ENCODE assay signal across 1 cellular context in genomic region chr20:35284267-35284991, GRCh38.
TF ChIP-seq lines count a peak whose summit lies in the region.

Gene EIF6 (minus strand): TSS chr20:35284772. CDS start chr20:35284487, 285 bp downstream.

TF ChIP-seq in HepG2, 621 proteins besides CTCF, POLR2A, EP300 and RAD21 (continued from another document and continues in another):
- TF ChIP-seq, protein P1, sequence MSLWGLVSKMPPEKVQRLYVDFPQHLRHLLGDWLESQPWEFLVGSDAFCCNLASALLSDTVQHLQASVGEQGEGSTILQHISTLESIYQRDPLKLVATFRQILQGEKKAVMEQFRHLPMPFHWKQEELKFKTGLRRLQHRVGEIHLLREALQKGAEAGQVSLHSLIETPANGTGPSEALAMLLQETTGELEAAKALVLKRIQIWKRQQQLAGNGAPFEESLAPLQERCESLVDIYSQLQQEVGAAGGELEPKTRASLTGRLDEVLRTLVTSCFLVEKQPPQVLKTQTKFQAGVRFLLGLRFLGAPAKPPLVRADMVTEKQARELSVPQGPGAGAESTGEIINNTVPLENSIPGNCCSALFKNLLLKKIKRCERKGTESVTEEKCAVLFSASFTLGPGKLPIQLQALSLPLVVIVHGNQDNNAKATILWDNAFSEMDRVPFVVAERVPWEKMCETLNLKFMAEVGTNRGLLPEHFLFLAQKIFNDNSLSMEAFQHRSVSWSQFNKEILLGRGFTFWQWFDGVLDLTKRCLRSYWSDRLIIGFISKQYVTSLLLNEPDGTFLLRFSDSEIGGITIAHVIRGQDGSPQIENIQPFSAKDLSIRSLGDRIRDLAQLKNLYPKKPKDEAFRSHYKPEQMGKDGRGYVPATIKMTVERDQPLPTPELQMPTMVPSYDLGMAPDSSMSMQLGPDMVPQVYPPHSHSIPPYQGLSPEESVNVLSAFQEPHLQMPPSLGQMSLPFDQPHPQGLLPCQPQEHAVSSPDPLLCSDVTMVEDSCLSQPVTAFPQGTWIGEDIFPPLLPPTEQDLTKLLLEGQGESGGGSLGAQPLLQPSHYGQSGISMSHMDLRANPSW (CRISPR knock-in tag; IDR thresholded peaks at IDR 0.05; ENCODE audit: borderline replicate concordance), result peak; percentile 93; the same call in 1 of the 2 replicates
- TF ChIP-seq, protein P2, sequence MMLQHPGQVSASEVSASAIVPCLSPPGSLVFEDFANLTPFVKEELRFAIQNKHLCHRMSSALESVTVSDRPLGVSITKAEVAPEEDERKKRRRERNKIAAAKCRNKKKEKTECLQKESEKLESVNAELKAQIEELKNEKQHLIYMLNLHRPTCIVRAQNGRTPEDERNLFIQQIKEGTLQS (CRISPR knock-in tag; IDR thresholded peaks at IDR 0.05), result peak; percentile 55; the same call in 1 of the 2 replicates
- TF ChIP-seq MAZ (IDR thresholded peaks at IDR 0.05; ENCODE audit: borderline replicate concordance, low read depth, low read length) (peak; percentile 98), MAZ (CRISPR knock-in tag; IDR thresholded peaks at IDR 0.05; ENCODE audit: low read depth) (peak; percentile 91), FOXJ3 (CRISPR knock-in tag; IDR thresholded peaks at IDR 0.05; ENCODE audit: borderline replicate concordance) (no peak; the same call in 1 of the 2 replicates), KLF6 (CRISPR knock-in tag; IDR thresholded peaks at IDR 0.05) (peak; percentile 96), THRA (CRISPR knock-in tag; IDR thresholded peaks at IDR 0.05; ENCODE audit: borderline replicate concordance) (peak; percentile 77), ZMYM4 (CRISPR knock-in tag; IDR thresholded peaks at IDR 0.05) (peak; percentile 87), ZBTB7B (CRISPR knock-in tag; IDR thresholded peaks at IDR 0.05) (peak; percentile 73), ZNF572 (CRISPR knock-in tag; IDR thresholded peaks at IDR 0.05) (peak; percentile 91; the same call in 1 of the 2 replicates), ARID5B (CRISPR knock-in tag; IDR thresholded peaks at IDR 0.05) (peak; percentile 41), PHB2 (IDR thresholded peaks at IDR 0.05; ENCODE audit: partially characterized antibody) (no peak), ZBTB43 (CRISPR knock-in tag; conservative IDR thresholded peaks at IDR 0.05) (0 out of 2 replicates have a peak, but pooled peaks have one; percentile 9), ZBTB38 (CRISPR knock-in tag; IDR thresholded peaks at IDR 0.05) (peak; percentile 93; the same call in 1 of the 2 replicates), RFXANK (CRISPR knock-in tag; IDR thresholded peaks at IDR 0.05) (no peak), ZBTB21 (CRISPR knock-in tag; IDR thresholded peaks at IDR 0.05) (peak; percentile 61), ZIK1 (CRISPR knock-in tag; IDR thresholded peaks at IDR 0.05; ENCODE audit: borderline replicate concordance, low read depth) (peak; percentile 20; the same call in 1 of the 2 replicates), ZBTB2 (CRISPR knock-in tag; IDR thresholded peaks at IDR 0.05; ENCODE audit: low read depth) (peak; percentile 93), STAG1 (CRISPR knock-in tag; IDR thresholded peaks at IDR 0.05) (0 out of 2 replicates have a peak, but pooled peaks have one; percentile 9), ATF7-NPFF (CRISPR knock-in tag; IDR thresholded peaks at IDR 0.05; ENCODE audit: low read depth) (peak; percentile 92), AFF4 (CRISPR knock-in tag; IDR thresholded peaks at IDR 0.05) (no peak; the same call in none of the 2 replicates), ZNF670 (CRISPR knock-in tag; IDR thresholded peaks at IDR 0.05; ENCODE audit: borderline replicate concordance) (peak; percentile 96; the same call in 1 of the 2 replicates), DMAP1 (CRISPR knock-in tag; IDR thresholded peaks at IDR 0.05) (peak; percentile 99), RBM22 (optimal IDR thresholded peaks at IDR 0.05; ENCODE audit: low read length) (peak; percentile 64), SMAD3 (CRISPR knock-in tag; IDR thresholded peaks at IDR 0.05) (peak; percentile 29; the same call in 1 of the 2 replicates), SMC3 (IDR thresholded peaks at IDR 0.05; ENCODE audit: low read length) (no peak), ZNF720 (CRISPR knock-in tag; IDR thresholded peaks at IDR 0.05) (peak; percentile 73; the same call in 1 of the 2 replicates), ZFP90 (CRISPR knock-in tag; IDR thresholded peaks at IDR 0.05; ENCODE audit: borderline replicate concordance) (no peak; the same call in 1 of the 2 replicates), SIX4 (CRISPR knock-in tag; IDR thresholded peaks at IDR 0.05) (no peak; the same call in 1 of the 2 replicates)
- TF ChIP-seq, protein P3, sequence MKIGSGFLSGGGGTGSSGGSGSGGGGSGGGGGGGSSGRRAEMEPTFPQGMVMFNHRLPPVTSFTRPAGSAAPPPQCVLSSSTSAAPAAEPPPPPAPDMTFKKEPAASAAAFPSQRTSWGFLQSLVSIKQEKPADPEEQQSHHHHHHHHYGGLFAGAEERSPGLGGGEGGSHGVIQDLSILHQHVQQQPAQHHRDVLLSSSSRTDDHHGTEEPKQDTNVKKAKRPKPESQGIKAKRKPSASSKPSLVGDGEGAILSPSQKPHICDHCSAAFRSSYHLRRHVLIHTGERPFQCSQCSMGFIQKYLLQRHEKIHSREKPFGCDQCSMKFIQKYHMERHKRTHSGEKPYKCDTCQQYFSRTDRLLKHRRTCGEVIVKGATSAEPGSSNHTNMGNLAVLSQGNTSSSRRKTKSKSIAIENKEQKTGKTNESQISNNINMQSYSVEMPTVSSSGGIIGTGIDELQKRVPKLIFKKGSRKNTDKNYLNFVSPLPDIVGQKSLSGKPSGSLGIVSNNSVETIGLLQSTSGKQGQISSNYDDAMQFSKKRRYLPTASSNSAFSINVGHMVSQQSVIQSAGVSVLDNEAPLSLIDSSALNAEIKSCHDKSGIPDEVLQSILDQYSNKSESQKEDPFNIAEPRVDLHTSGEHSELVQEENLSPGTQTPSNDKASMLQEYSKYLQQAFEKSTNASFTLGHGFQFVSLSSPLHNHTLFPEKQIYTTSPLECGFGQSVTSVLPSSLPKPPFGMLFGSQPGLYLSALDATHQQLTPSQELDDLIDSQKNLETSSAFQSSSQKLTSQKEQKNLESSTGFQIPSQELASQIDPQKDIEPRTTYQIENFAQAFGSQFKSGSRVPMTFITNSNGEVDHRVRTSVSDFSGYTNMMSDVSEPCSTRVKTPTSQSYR (CRISPR knock-in tag; IDR thresholded peaks at IDR 0.05; ENCODE audit: borderline replicate concordance), result 0 out of 2 replicates have a peak, but pooled peaks have one; percentile 31
- TF ChIP-seq, protein P4, sequence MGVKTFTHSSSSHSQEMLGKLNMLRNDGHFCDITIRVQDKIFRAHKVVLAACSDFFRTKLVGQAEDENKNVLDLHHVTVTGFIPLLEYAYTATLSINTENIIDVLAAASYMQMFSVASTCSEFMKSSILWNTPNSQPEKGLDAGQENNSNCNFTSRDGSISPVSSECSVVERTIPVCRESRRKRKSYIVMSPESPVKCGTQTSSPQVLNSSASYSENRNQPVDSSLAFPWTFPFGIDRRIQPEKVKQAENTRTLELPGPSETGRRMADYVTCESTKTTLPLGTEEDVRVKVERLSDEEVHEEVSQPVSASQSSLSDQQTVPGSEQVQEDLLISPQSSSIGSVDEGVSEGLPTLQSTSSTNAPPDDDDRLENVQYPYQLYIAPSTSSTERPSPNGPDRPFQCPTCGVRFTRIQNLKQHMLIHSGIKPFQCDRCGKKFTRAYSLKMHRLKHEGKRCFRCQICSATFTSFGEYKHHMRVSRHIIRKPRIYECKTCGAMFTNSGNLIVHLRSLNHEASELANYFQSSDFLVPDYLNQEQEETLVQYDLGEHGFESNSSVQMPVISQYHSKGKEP (CRISPR knock-in tag; IDR thresholded peaks at IDR 0.05), result peak; percentile 58
- TF ChIP-seq, protein P5, sequence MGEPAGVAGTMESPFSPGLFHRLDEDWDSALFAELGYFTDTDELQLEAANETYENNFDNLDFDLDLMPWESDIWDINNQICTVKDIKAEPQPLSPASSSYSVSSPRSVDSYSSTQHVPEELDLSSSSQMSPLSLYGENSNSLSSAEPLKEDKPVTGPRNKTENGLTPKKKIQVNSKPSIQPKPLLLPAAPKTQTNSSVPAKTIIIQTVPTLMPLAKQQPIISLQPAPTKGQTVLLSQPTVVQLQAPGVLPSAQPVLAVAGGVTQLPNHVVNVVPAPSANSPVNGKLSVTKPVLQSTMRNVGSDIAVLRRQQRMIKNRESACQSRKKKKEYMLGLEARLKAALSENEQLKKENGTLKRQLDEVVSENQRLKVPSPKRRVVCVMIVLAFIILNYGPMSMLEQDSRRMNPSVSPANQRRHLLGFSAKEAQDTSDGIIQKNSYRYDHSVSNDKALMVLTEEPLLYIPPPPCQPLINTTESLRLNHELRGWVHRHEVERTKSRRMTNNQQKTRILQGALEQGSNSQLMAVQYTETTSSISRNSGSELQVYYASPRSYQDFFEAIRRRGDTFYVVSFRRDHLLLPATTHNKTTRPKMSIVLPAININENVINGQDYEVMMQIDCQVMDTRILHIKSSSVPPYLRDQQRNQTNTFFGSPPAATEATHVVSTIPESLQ (CRISPR knock-in tag; conservative IDR thresholded peaks at IDR 0.05), result 0 out of 2 replicates have a peak, but pooled peaks have one; percentile 94
